Comparison of ENCODE assay signal across 20 cellular contexts in genomic region chr19:19835560-19836038, GRCh38. TPM values are rescaled to one million over a fixed set of nuclear protein-coding genes. Genes with fewer than 3 reads are reported as not detected.
DNase-seq lines count a peak whose midpoint lies in the region; ATAC-seq, FAIRE-seq and TF ChIP-seq lines count a peak whose summit lies in the region.
"Had no signal": no experiment of that assay in that cellular context is flagged by ENCODE, and none has a peak within 500 bp of the region (broad histone marks: within the 10 kb centered on the region; RNA-seq: fewer than 3 reads in every experiment).

No MANE protein-coding gene starts in this region.

- DNase-seq in DMS53 (lab: John Stamatoyannopoulos, UW) (peak; percentile 10), DMS53 treated with DMSO at 0.1 percent for 48 hours (lab: John Stamatoyannopoulos, UW; ENCODE audit: unreplicated experiment) (no peak), HCT116 (ENCODE audit: low read depth, low spot score) (no peak), K562 (ENCODE audit: extremely low read depth in 1 of 4, low spot score in 3 of 4) (no peak), amniotic stem cell (lab: John Stamatoyannopoulos, UW) (no peak), NCI-H1092 treated with DMSO at 0.1 percent for 48 hours (lab: John Stamatoyannopoulos, UW) (no peak)
- DNase-seq in effector memory CD4-positive, alpha-beta T cell = no peak
- DNase-seq: Caco-2; CD8-positive, alpha-beta memory T cell; DMS 273 treated with DMSO at 0.1 percent for 48 hours; DMS79 treated with DMSO at 0.1 percent for 48 hours; EL; GOT3; HCEC 1CT had no signal

- intact Hi-C loops in HCT116 (cut with micrococcal nuclease) (no loop called here), K562 (cut with micrococcal nuclease) (no loop called here)

- POLR2A ChIA-PET in HCT116 (lab: Charles Lee) = no interaction called here
- POLR2A ChIA-PET in K562 (lab: Yijun Ruan, JAX) = no interaction called here

- H3K9me3 ChIP-seq in HCT116 (ENCODE audit: control insufficient read depth in 1 of 2, insufficient read depth in 1 of 2, low read depth in 1 of 2, low read length in 2 of 2) = peaks cover 23 to 39% of the 10 kb centered on the region in 2 experiments; a peak in 3 of 4 replicates
- no peaks in the 10 kb centered on the region; the same call in 1 of the 2 replicates for H3K9me3 ChIP-seq in K562 (replicated peaks; ENCODE audit: control insufficient read depth, insufficient read depth, low read depth, low read length)
- peaks cover 10 to 66% (median 56%) of the 10 kb centered on the region in 5 donors for H3K9me3 ChIP-seq in subcutaneous abdominal adipose tissue (ENCODE audit: control insufficient read depth in 5 of 5, low read length in 5 of 5)
- peaks cover 27% of the 10 kb centered on the region for H3K9me3 ChIP-seq in effector memory CD4-positive, alpha-beta T cell (ENCODE audit: control insufficient read depth, low read length)

- FAIRE-seq in K562 (lab: Jason Lieb, UNC) = no peak
- FAIRE-seq: G401.6, GM12892, GM19239 had no signal

- no peak overlapping the region for H3K4me2 ChIP-seq in HCT116 (ENCODE audit: low read length)
- no peak overlapping the region for H3K4me2 ChIP-seq in K562 (ENCODE audit: insufficient read depth, low read length)
- H3K4me2 ChIP-seq: KMS-11 had no signal

- TF ChIP-seq RAD21 in HCT116 (IDR thresholded peaks at IDR 0.05; ENCODE audit: low read depth) (no peak), K562 (CRISPR knock-in tag; conservative IDR thresholded peaks at IDR 0.05 in 1 of 2, IDR thresholded peaks at IDR 0.05 in 1 of 2) (no peak)

- RAD21 ChIA-PET in HCT116 (lab: Charles Lee; ENCODE audit: low non-redundant PET in 1 of 2, low total read pairs in 2 of 2, uncharacterized antibody in 2 of 2, unreplicated experiment in 2 of 2) = no interaction called here

- H4K20me1 ChIP-seq in HCT116 (ENCODE audit: insufficient read depth) = no peaks in the 10 kb centered on the region
- H4K20me1 ChIP-seq in K562 (replicated peaks; ENCODE audit: control insufficient read depth, insufficient read depth, low read length) = no peaks in the 10 kb centered on the region

- no peaks in the 10 kb centered on the region for H3K9me2 ChIP-seq in HCT116 (ENCODE audit: insufficient read depth)

- H3K27ac ChIP-seq in HCT116 (ENCODE audit: low read depth, low read length) (no peak overlapping the region), K562 (ENCODE audit: extremely low read depth, low read depth, low read length) (no peak overlapping the region), subcutaneous abdominal adipose tissue (ENCODE audit: low read depth, low read length) (no peak overlapping the region)
- no peak overlapping the region for H3K27ac ChIP-seq in effector memory CD4-positive, alpha-beta T cell (ENCODE audit: insufficient read depth, low read length, poor library complexity, severe bottlenecking)
- H3K27ac ChIP-seq: 22Rv1, KMS-11 had no signal

- no TSS peak for BruUV-seq in HCT116 (replicated peaks; lab: Mats Ljungman, UMichigan)
- no TSS peak for BruUV-seq in K562 (replicated peaks; lab: Mats Ljungman, UMichigan)

- no peaks in the 10 kb centered on the region for H3K9me1 ChIP-seq in K562 (ENCODE audit: control insufficient read depth, insufficient read depth, low read length)

- ATAC-seq in HCT116 (no peak), K562 (no peak)

- CTCF ChIA-PET in HCT116 (lab: Charles Lee) (no interaction called here), K562 (lab: Yijun Ruan, JAX; ENCODE audit: low intra/inter-chr PET ratio) (no interaction called here)

- H3K4me1 ChIP-seq in HCT116 (ENCODE audit: control insufficient read depth in 1 of 2, insufficient read depth in 2 of 2, low read length in 2 of 2) (no peaks in the 10 kb centered on the region), K562 (replicated peaks in 1 of 2; ENCODE audit: control insufficient read depth in 2 of 2, insufficient read depth in 2 of 2, low read length in 2 of 2) (no peaks in the 10 kb centered on the region), subcutaneous abdominal adipose tissue (ENCODE audit: control insufficient read depth in 5 of 5, insufficient read depth in 5 of 5, low read length in 5 of 5) (no peaks in the 10 kb centered on the region)
- no peaks in the 10 kb centered on the region for H3K4me1 ChIP-seq in effector memory CD4-positive, alpha-beta T cell (ENCODE audit: control insufficient read depth, insufficient read depth, low read length, poor library complexity, severe bottlenecking)
- H3K4me1 ChIP-seq: Caco-2 had no signal

- in situ Hi-C loops in K562 (cut with MboI) = no loop called here

- no peaks in the 10 kb centered on the region for H3K36me3 ChIP-seq in HCT116 (ENCODE audit: control insufficient read depth in 1 of 2, insufficient read depth in 2 of 2, low read length in 2 of 2)
- H3K36me3 ChIP-seq in K562 (ENCODE audit: control insufficient read depth, insufficient read depth, low read length) = no peaks in the 10 kb centered on the region
- H3K36me3 ChIP-seq in subcutaneous abdominal adipose tissue (ENCODE audit: control insufficient read depth in 5 of 5, insufficient read depth in 5 of 5, low read length in 5 of 5) = no peaks in the 10 kb centered on the region
- no peaks in the 10 kb centered on the region for H3K36me3 ChIP-seq in effector memory CD4-positive, alpha-beta T cell (ENCODE audit: control insufficient read depth, insufficient read depth, low read length)

- H3K79me2 ChIP-seq in HCT116 (ENCODE audit: insufficient read depth, low read length) (no peaks in the 10 kb centered on the region), K562 (ENCODE audit: control insufficient read depth, insufficient read depth, low read length) (no peaks in the 10 kb centered on the region)

- no peak for TF ChIP-seq EP300 in K562 (IDR thresholded peaks at IDR 0.05; ENCODE audit: low read length)

- no peak for TF ChIP-seq CTCF in HCT116 (IDR thresholded peaks at IDR 0.05 in 2 of 3, conservative IDR thresholded peaks at IDR 0.05 in 1 of 3; ENCODE audit: borderline replicate concordance in 1 of 3, insufficient read depth in 1 of 3, low read depth in 2 of 3, low read length in 2 of 3)
- no peak for TF ChIP-seq CTCF in K562 (IDR thresholded peaks at IDR 0.05 in 2 of 3, conservative IDR thresholded peaks at IDR 0.05 in 1 of 3; ENCODE audit: insufficient read depth in 2 of 3, low read depth in 1 of 3, low read length in 3 of 3)

- H3K9ac ChIP-seq in HCT116 (ENCODE audit: low read length) (no peak overlapping the region), K562 (ENCODE audit: insufficient read depth in 1 of 2, low read depth in 2 of 2, low read length in 2 of 2) (no peak overlapping the region), subcutaneous abdominal adipose tissue (ENCODE audit: low read length in 5 of 5) (no peak overlapping the region)
- H3K9ac ChIP-seq: KMS-11 had no signal

- H2AFZ ChIP-seq in HCT116 (ENCODE audit: low read depth, low read length, poor library complexity, severe bottlenecking) (no peak overlapping the region), K562 (ENCODE audit: low read depth, low read length) (no peak overlapping the region)

- no peak for TF ChIP-seq POLR2A in HCT116 (IDR thresholded peaks at IDR 0.05; ENCODE audit: borderline replicate concordance, extremely low read depth, insufficient read depth, insufficient read length)
- TF ChIP-seq POLR2A in K562 (conservative IDR thresholded peaks at IDR 0.05) = no peak

- H3K4me3 ChIP-seq in HCT116 (replicated peaks in 1 of 2; ENCODE audit: low read depth in 1 of 2, low read length in 2 of 2) (no peak overlapping the region), K562 (no peak overlapping the region), subcutaneous abdominal adipose tissue (ENCODE audit: low read depth in 1 of 5, low read length in 5 of 5) (peak overlapping the region in 3 of 5 donors; percentile 3 to 22 (median 16))
- no peak overlapping the region for H3K4me3 ChIP-seq in effector memory CD4-positive, alpha-beta T cell (ENCODE audit: insufficient read depth, low read depth, low read length, poor library complexity, severe bottlenecking)

- H3K27me3 ChIP-seq in HCT116 (ENCODE audit: insufficient read depth, low read length) (no peaks in the 10 kb centered on the region), K562 (ENCODE audit: control insufficient read depth in 2 of 2, insufficient read depth in 2 of 2, low read length in 2 of 2) (no peaks in the 10 kb centered on the region), subcutaneous abdominal adipose tissue (ENCODE audit: control insufficient read depth in 5 of 5, insufficient read depth in 4 of 5, low read length in 5 of 5) (no peaks in the 10 kb centered on the region)
- H3K27me3 ChIP-seq in effector memory CD4-positive, alpha-beta T cell (replicated peaks; ENCODE audit: control insufficient read depth, insufficient read depth, low read length, poor library complexity, severe bottlenecking) = no peaks in the 10 kb centered on the region

RNA-seq across cellular contexts. Expression of gene ZNF506, which starts 14.0 kb away (rescaled TPM):
- total RNA-seq in HCT116 (2021; ENCODE audit: unreplicated experiment) (0.42 TPM), K562 (2014; rRNA removed) (0.04 TPM in 1 of 2 replicates, not detected in the other), K562 (2014; rRNA removed; fragmentation: Illumina TruSeq; extraction: Trizol) (0.18 and 0.19 TPM in 2 replicates), K562 (2015; rRNA removed; fragmentation: Illumina TruSeq; extraction: Trizol) (0.11 and 0.15 TPM in 2 replicates), K562 (2021) (0.27 and 0.31 TPM in 2 replicates)
- 0.13 TPM in 1 of 2 replicates, not detected in the other for polyA plus RNA-seq in HCT116 (2012)
- 0.07 and 0.88 TPM in 2 replicates for total RNA-seq in K562 (2011; cell fraction: chromatin; rRNA removed; ENCODE audit: low replicate concordance)
- total RNA-seq in K562 (2011; cell fraction: nucleolus; rRNA removed) = 0.53 TPM in 1 of 2 replicates, not detected in the other
- total RNA-seq in K562 (2011; cell fraction: nucleoplasm; rRNA removed) = 0.29 and 1.1 TPM in 2 replicates
- polyA plus RNA-seq in K562 (2011; rRNA removed) (0.11 TPM in 1 of 2 replicates, not detected in the other), K562 (2014; fragmentation: Illumina TruSeq; extraction: Trizol) (0.03 and 0.24 TPM in 2 replicates), K562 (2014; fragmentation: Nextera tagmentation; extraction: Ambion mirVana) (under 1 TPM; 0.14 to 0.44 TPM), K562 (2014; rRNA removed) (not detected in 2 replicates)
- polyA plus RNA-seq in K562 (2011; cell fraction: cytosol; rRNA removed) = not detected in 2 replicates
- 0.06 TPM in 1 of 2 replicates, not detected in the other for polyA plus RNA-seq in K562 (2011; cell fraction: nucleus; rRNA removed)
- polyA plus RNA-seq in K562 (2012) = 0.38 and 0.53 TPM in 2 replicates
- polyA minus RNA-seq in K562 (2011; rRNA and poly(A)+ RNA removed) = not detected in 2 replicates
- polyA minus RNA-seq in K562 (2011; cell fraction: cytosol; rRNA and poly(A)+ RNA removed) = not detected in 2 replicates
- polyA minus RNA-seq in K562 (2011; cell fraction: nucleus; rRNA and poly(A)+ RNA removed) = not detected in 2 replicates

RNA-seq across cellular contexts. Expression of gene ZNF253, which starts 30.1 kb away (rescaled TPM):
- total RNA-seq in HCT116 (2021; ENCODE audit: unreplicated experiment) (not detected), K562 (2014; rRNA removed) (5.6 and 6.0 TPM in 2 replicates), K562 (2014; rRNA removed; fragmentation: Illumina TruSeq; extraction: Trizol) (12.6 and 13.0 TPM in 2 replicates), K562 (2015; rRNA removed; fragmentation: Illumina TruSeq; extraction: Trizol) (11.3 and 14.3 TPM in 2 replicates), K562 (2021) (7.5 and 8.0 TPM in 2 replicates)
- polyA plus RNA-seq in HCT116 (2012) = not detected in 2 replicates
- 5.3 and 19.8 TPM in 2 replicates for total RNA-seq in K562 (2011; cell fraction: chromatin; rRNA removed; ENCODE audit: low replicate concordance)
- total RNA-seq in K562 (2011; cell fraction: nucleolus; rRNA removed) = 3.0 and 10.9 TPM in 2 replicates
- 4.8 and 7.4 TPM in 2 replicates for total RNA-seq in K562 (2011; cell fraction: nucleoplasm; rRNA removed)
- polyA plus RNA-seq in K562 (2011; rRNA removed) (7.2 and 8.1 TPM in 2 replicates), K562 (2014; fragmentation: Illumina TruSeq; extraction: Trizol) (11.7 and 14.4 TPM in 2 replicates), K562 (2014; fragmentation: Nextera tagmentation; extraction: Ambion mirVana) (1 to 10 TPM; 4.0 to 6.9 TPM), K562 (2014; rRNA removed) (7.4 TPM in 2 replicates)
- 1.8 and 3.4 TPM in 2 replicates for polyA plus RNA-seq in K562 (2011; cell fraction: cytosol; rRNA removed)
- polyA plus RNA-seq in K562 (2011; cell fraction: nucleus; rRNA removed) = 4.9 and 5.2 TPM in 2 replicates
- 4.7 and 8.2 TPM in 2 replicates for polyA plus RNA-seq in K562 (2012)
- polyA minus RNA-seq in K562 (2011; rRNA and poly(A)+ RNA removed) = 9.2 and 12.2 TPM in 2 replicates
- polyA minus RNA-seq in K562 (2011; cell fraction: cytosol; rRNA and poly(A)+ RNA removed) = 2.3 and 3.2 TPM in 2 replicates
- polyA minus RNA-seq in K562 (2011; cell fraction: nucleus; rRNA and poly(A)+ RNA removed) = 4.7 and 9.4 TPM in 2 replicates

Comparison
In these comparisons a context has a peak if more than half of its experiments do, and no peak if none do; other contexts are left out.
1. H3K4me3 ChIP-seq: peak in subcutaneous abdominal adipose tissue (3 of 5); none in HCT116 (0 of 2), K562 (single experiment) and effector memory CD4-positive, alpha-beta T cell (single experiment).